12 cellular contexts compared by ENCODE assay signal in the genomic region with DNA sequence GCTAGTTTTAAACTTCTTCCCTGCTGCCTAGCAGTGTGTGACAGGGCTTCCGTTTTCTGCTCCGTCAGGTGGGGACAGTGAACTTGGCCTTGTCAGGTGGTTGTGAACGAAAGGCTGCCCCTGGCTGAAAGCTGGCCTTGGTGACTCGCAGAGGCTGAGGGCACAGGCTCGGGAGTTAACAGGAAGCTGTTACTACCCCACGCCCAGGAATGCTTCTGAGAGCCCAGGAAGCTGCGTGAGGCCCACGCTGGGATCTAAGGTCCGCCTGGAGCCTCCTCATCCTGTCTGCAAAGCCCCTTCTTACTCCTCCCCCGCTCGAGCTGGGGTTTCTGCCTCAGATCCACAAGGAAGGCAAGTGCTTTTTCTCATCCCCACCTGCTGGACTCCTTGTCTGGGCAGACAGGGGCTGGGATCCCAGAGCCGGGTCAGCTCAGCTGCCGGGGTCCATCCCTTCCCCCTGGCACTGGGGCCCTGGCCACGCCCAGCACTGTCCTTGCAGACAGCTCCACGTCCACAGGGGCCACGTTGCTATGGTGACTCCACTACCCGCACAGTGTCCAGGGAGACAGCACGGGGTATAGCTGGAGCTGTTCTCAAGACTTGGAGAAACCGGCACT.
A peak's percentile ranks its signal among the peaks of the same experiment; 100 is the strongest.
DNase-seq lines count a peak whose midpoint lies in the region; ATAC-seq, FAIRE-seq and TF ChIP-seq lines count a peak whose summit lies in the region.
"Had no signal": no experiment of that assay in that cellular context is flagged by ENCODE, and none has a peak within 500 bp of the region (broad histone marks: within the 10 kb centered on the region; RNA-seq: fewer than 3 reads in every experiment).

No MANE protein-coding gene starts in this region.

- H4K8ac ChIP-seq in IMR-90 (ENCODE audit: low read depth in 2 of 2, low read length in 2 of 2) (peak overlapping the region; percentile 94 to 95), H1 (ENCODE audit: extremely low read depth, insufficient read depth, low read length) (0 out of 2 replicates have a peak overlapping the region, but pooled peaks have one; percentile 39)

- CTCF ChIA-PET in IMR-90 (lab: Yijun Ruan, JAX) (interaction anchor here (0.7 kb wide), 1 partner anchor 15 kb away, joined by 3 read pairs; no protein-coding TSS in a partner anchor), H1 (lab: Charles Lee; ENCODE audit: partially characterized antibody) (interaction anchor here (0.7 to 2.7 kb wide), 14 partner anchors 14 to 220 kb away, joined by 3 to 8 read pairs (median 3); no protein-coding TSS in a partner anchor)

- H3K4me1 ChIP-seq in IMR-90 (ENCODE audit: control insufficient read depth, insufficient read depth, low read length) (peaks cover 10% of the 10 kb centered on the region), H1 (replicated peaks in 1 of 4; ENCODE audit: control insufficient read depth in 3 of 4, insufficient read depth in 4 of 4, low read length in 3 of 4) (peaks cover 2 to 9% (median 6%) of the 10 kb centered on the region in 4 experiments; a peak in 6 of 7 replicates)
- H3K4me1 ChIP-seq: breast epithelium, HAP-1, vagina had no signal

- peak overlapping the region; percentile 21 for H2AK9ac ChIP-seq in IMR-90 (replicated peaks; ENCODE audit: low read depth, low read length, poor library complexity)

- no peak overlapping the region for H2BK12ac ChIP-seq in H1 (ENCODE audit: low read depth, low read length)

- H4K20me1 ChIP-seq in IMR-90 (ENCODE audit: insufficient read depth, low read length) (no peaks in the 10 kb centered on the region), H1 (replicated peaks in 1 of 2; ENCODE audit: control insufficient read depth in 1 of 2, insufficient read depth in 2 of 2, low read length in 2 of 2) (no peaks in the 10 kb centered on the region)

- peaks cover 18% of the 10 kb centered on the region for H3K9me1 ChIP-seq in IMR-90 (ENCODE audit: insufficient read depth, low read length)

- peak overlapping the region; percentile 74; the same call in 2 of the 3 replicates for H2BK15ac ChIP-seq in IMR-90 (ENCODE audit: low read depth, low read length)
- no peak overlapping the region for H2BK15ac ChIP-seq in H1 (ENCODE audit: low read length)

- in situ Hi-C loops in IMR-90 (cut with MboI; ENCODE audit: low sequenced_read_pairs), result no loop called here

- H2BK20ac ChIP-seq in IMR-90 (ENCODE audit: low read depth, low read length) (peak overlapping the region; percentile 89), H1 (ENCODE audit: low read length) (no peak overlapping the region; the same call in 1 of the 2 replicates)

- H3K27me3 ChIP-seq in IMR-90 (ENCODE audit: control insufficient read depth, insufficient read depth, low read length) (no peaks in the 10 kb centered on the region), H1 (replicated peaks in 1 of 4; ENCODE audit: control insufficient read depth in 3 of 4, extremely low read depth in 1 of 4, insufficient read depth in 3 of 4, low read length in 3 of 4) (no peaks in the 10 kb centered on the region)
- H3K27me3 ChIP-seq: breast epithelium, vagina had no signal

- peak overlapping the region; percentile 68; the same call in 1 of the 2 replicates for H3K27ac ChIP-seq in IMR-90 (ENCODE audit: insufficient read depth, low read length)
- no peak overlapping the region for H3K27ac ChIP-seq in H1 (ENCODE audit: low read depth, low read length)
- H3K27ac ChIP-seq: breast epithelium, vagina had no signal

- ATAC-seq in GM18511 (IDR thresholded peaks at IDR 0.05; ENCODE audit: unreplicated experiment) (peak; percentile 65), IMR-90 (ENCODE audit: low read depth) (peak; percentile 82), sciatic nerve (peak; percentile 49), GM21526 (IDR thresholded peaks at IDR 0.05; ENCODE audit: low FRiP score, unreplicated experiment) (no peak)

- H3K56ac ChIP-seq in IMR-90 (ENCODE audit: extremely low read depth, insufficient read depth, low read length), result peak overlapping the region; percentile 32
- no peak overlapping the region for H3K56ac ChIP-seq in H1 (replicated peaks; ENCODE audit: insufficient read length, low read depth, low read length)

- 25% methylated on average over 2 of the region's 19 CpGs; no CpG with 5 or more reads in 1 of the 2 experiments for WGBS in IMR-90 (ENCODE audit: extremely low coverage in 2 of 2, insufficient read length in 1 of 2), 2 experiments
- WGBS in H1 (ENCODE audit: extremely low coverage in 1 of 2, insufficient coverage in 1 of 2, insufficient read length in 1 of 2, insufficient replicate concordance in 2 of 2, low coverage in 1 of 2, low lambda C conversion rate in 2 of 2, missing lambda C conversion rate in 1 of 2), 2 experiments, result 73% methylated on average over 18 of the region's 19 CpGs; no CpG with 5 or more reads in 1 of the 2 experiments

- no peak for TF ChIP-seq POLR2A in IMR-90 (IDR thresholded peaks at IDR 0.05; ENCODE audit: low read depth, low read length)
- no peak for TF ChIP-seq POLR2A in H1 (IDR thresholded peaks at IDR 0.05; ENCODE audit: control extremely low read depth in 1 of 2, low read depth in 2 of 2, low read length in 2 of 2)

- H3K4me3 ChIP-seq in IMR-90 (ENCODE audit: insufficient read depth, low read depth, low read length) (no peak overlapping the region), H1 (ENCODE audit: extremely low read depth in 1 of 4, insufficient read depth in 2 of 4, low read depth in 3 of 4, low read length in 4 of 4) (no peak overlapping the region)
- H3K4me3 ChIP-seq: breast epithelium, HAP-1, vagina had no signal

- no peaks in the 10 kb centered on the region for H3K23me2 ChIP-seq in H1 (ENCODE audit: low read depth, low read length)

- peak overlapping the region; percentile 72 for H3K14ac ChIP-seq in IMR-90 (replicated peaks; ENCODE audit: low read depth, low read length)
- H3K14ac ChIP-seq in H1 (ENCODE audit: insufficient read length), result no peak overlapping the region

- H2AFZ ChIP-seq in IMR-90 (replicated peaks; ENCODE audit: low read length, poor library complexity) (peak overlapping the region; percentile 91), H1 (ENCODE audit: low read length) (no peak overlapping the region)

- peak overlapping the region; percentile 73; the same call in 1 of the 2 replicates for H4K5ac ChIP-seq in IMR-90 (ENCODE audit: low read depth, low read length)
- H4K5ac ChIP-seq in H1 (ENCODE audit: insufficient read length, low read depth, low read length), result no peak overlapping the region

- H2BK120ac ChIP-seq in IMR-90 (ENCODE audit: low read depth, low read length), result peak overlapping the region; percentile 93
- no peak overlapping the region for H2BK120ac ChIP-seq in H1 (replicated peaks; ENCODE audit: low read depth, low read length)

- no peaks in the 10 kb centered on the region for H3K79me2 ChIP-seq in H1 (ENCODE audit: control insufficient read depth in 1 of 2, insufficient read depth in 2 of 2, low read length in 2 of 2)

- H2BK5ac ChIP-seq in IMR-90 (ENCODE audit: low read depth, low read length, poor library complexity, severe bottlenecking) (peak overlapping the region; percentile 79), H1 (ENCODE audit: low read depth, low read length) (no peak overlapping the region)

- H2AK5ac ChIP-seq in IMR-90 (ENCODE audit: low read depth, low read length) (peak overlapping the region; percentile 96), H1 (ENCODE audit: low read depth, low read length) (no peak overlapping the region)

- H3K9me3 ChIP-seq in IMR-90 (ENCODE audit: control insufficient read depth, insufficient read depth, low read length), result no peaks in the 10 kb centered on the region
- H3K9me3 ChIP-seq in H1 (ENCODE audit: insufficient read depth in 2 of 2, low read depth in 1 of 2, low read length in 1 of 2), result no peaks in the 10 kb centered on the region
- H3K9me3 ChIP-seq: HAP-1, vagina had no signal

- H3K18ac ChIP-seq in IMR-90 (ENCODE audit: low read depth, low read length), result peak overlapping the region; percentile 55; the same call in 1 of the 2 replicates
- H3K18ac ChIP-seq in H1 (ENCODE audit: extremely low read depth, low read length), result no peak overlapping the region; the same call in 1 of the 2 replicates

- no peak for TF ChIP-seq EP300 in H1 (IDR thresholded peaks at IDR 0.05; ENCODE audit: borderline replicate concordance in 1 of 2, low read depth in 2 of 2, low read length in 2 of 2)

- DNase-seq in IMR-90 (peak; percentile 65), H1 (ENCODE audit: low read depth in 1 of 2, low spot score in 2 of 2) (peak; percentile 7 to 55), sciatic nerve (ENCODE audit: low spot score) (no peak), middle frontal gyrus (ENCODE audit: extremely low spot score, low spot score) (no peak), activated gamma-delta T cell (lab: John Stamatoyannopoulos, UW) (no peak), HUDEP-2 (lab: John Stamatoyannopoulos, UW; ENCODE audit: unreplicated experiment in 76 of 76) (no peak)
- DNase-seq: RPMI8226 had no signal

- H3K4ac ChIP-seq in IMR-90 (ENCODE audit: low read depth, low read length) (peak overlapping the region; percentile 91), H1 (replicated peaks; ENCODE audit: insufficient read length, low read depth, low read length) (no peak overlapping the region)

- dilution Hi-C loops in IMR-90 (cut with HindIII; ENCODE audit: low sequenced_read_pairs, unreplicated experiment), result no loop called here

- FAIRE-seq in H1 (lab: Jason Lieb, UNC), result no peak

- TF ChIP-seq RAD21 in IMR-90 (IDR thresholded peaks at IDR 0.05; ENCODE audit: low read length), result no peak
- TF ChIP-seq RAD21 in H1 (IDR thresholded peaks at IDR 0.05 in 1 of 2, conservative IDR thresholded peaks at IDR 0.05 in 1 of 2; ENCODE audit: low read depth in 2 of 2, low read length in 2 of 2), result no peak

- H3K4me2 ChIP-seq in IMR-90 (ENCODE audit: low read depth, low read length) (no peak overlapping the region), H1 (ENCODE audit: insufficient read depth in 1 of 2, low read depth in 2 of 2, low read length in 2 of 2) (0 out of 4 replicates have a peak overlapping the region, but pooled peaks of 1 of the 2 experiments have one; percentile 9)

- peak overlapping the region; percentile 77 for H3K23ac ChIP-seq in IMR-90 (ENCODE audit: low read depth, low read length)
- H3K23ac ChIP-seq in H1 (ENCODE audit: insufficient read length), result no peak overlapping the region

- BruUV-seq in IMR-90 (replicated peaks; lab: Mats Ljungman, UMichigan), result no TSS peak

- intact Hi-C loops in IMR-90 (cut with micrococcal nuclease), result loop anchor here (5.0 kb wide), 1 partner anchor 327 kb away; a partner anchor contains a TSS
- intact Hi-C loops in sciatic nerve (cut with DNase I), result no loop called here

- H3K79me1 ChIP-seq in IMR-90 (ENCODE audit: low read depth in 1 of 2, low read length in 2 of 2) (peaks cover 0 to 19% of the 10 kb centered on the region in 2 experiments; a peak in 1 of 4 replicates), H1 (ENCODE audit: low read depth, low read length) (no peaks in the 10 kb centered on the region)

- H3K36me3 ChIP-seq in IMR-90 (ENCODE audit: control insufficient read depth, insufficient read depth, low read length) (no peaks in the 10 kb centered on the region), H1 (ENCODE audit: control insufficient read depth in 2 of 4, insufficient read depth in 4 of 4, low read length in 3 of 4) (no peaks in the 10 kb centered on the region)
- H3K36me3 ChIP-seq: breast epithelium, HAP-1, vagina had no signal

- POLR2A ChIA-PET in IMR-90 (lab: Charles Lee; ENCODE audit: unreplicated experiment) (no interaction called here), H1 (lab: Charles Lee; ENCODE audit: partially characterized antibody) (no interaction called here)

- H3K9ac ChIP-seq in IMR-90 (ENCODE audit: low read depth, low read length), result peak overlapping the region; percentile 65; the same call in 1 of the 2 replicates
- no peak overlapping the region for H3K9ac ChIP-seq in H1 (replicated peaks in 1 of 4; ENCODE audit: extremely low read depth in 1 of 4, low read depth in 3 of 4, low read length in 3 of 4)

- H4K91ac ChIP-seq in IMR-90 (ENCODE audit: insufficient read depth, low read depth, low read length) (peak overlapping the region; percentile 79), H1 (replicated peaks; ENCODE audit: insufficient read length, low read length) (peak overlapping the region; percentile 67)

- TF ChIP-seq CTCF in IMR-90 (conservative IDR thresholded peaks at IDR 0.05; ENCODE audit: low read depth, low read length), result no peak
- TF ChIP-seq CTCF in H1 (IDR thresholded peaks at IDR 0.05; ENCODE audit: control extremely low read depth in 1 of 3, insufficient read depth in 1 of 3, low read depth in 1 of 3, low read length in 3 of 3), result no peak

Comparison
In these comparisons a context has a peak if more than half of its experiments do, and no peak if none do; other contexts are left out.
1. DNase-seq: peak in IMR-90 (single experiment) and H1 (2 of 2); none in sciatic nerve (single experiment), middle frontal gyrus (single experiment), activated gamma-delta T cell (single experiment) and HUDEP-2 (0 of 76).